ENCODE assay signal across 8 cellular contexts in the genomic region with DNA sequence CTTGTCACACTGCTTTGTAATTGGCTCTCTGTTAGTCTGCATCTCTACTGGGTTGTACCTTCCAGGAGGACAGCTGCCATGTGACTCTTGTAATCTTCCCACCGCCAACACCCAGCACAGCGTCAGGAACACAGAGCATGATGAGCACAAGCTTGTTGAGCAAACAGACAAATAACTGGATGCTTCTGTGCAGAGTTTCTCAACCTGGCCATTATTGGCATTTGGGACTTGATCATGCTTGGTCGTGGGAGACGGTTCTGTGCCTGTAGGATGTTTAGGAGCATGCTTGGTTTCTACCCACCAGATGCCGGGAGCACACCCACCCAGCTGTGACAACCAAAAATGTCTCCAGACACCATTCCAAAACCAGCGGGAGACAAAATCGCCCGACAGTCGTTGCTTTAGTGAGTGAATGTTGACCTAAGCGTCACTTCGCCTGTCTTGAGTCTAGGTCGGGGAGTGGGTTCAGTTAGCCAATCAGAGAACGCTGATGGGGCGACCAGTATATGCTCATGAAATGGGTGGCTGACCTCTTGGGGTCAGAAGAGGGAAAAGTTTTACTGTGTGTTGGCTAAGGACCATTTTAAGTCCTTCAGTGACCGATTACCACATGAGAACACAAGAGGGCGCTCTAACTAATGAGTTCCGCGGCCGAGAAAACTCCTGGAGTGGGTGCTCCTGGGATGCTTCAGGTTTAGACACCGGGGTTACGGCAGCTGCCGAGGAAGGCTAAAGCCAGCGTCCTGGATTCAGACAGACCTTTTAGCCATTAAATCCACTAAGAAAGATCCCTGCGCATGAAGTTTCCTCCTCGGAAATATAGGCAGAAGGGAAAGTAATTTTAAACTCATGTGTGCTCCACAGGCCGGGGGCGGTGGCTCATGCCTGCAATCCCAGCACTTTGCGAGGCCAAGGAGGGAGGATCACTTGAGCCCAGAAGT. TPM values are rescaled to one million over a fixed set of nuclear protein-coding genes. Genes with fewer than 3 reads are reported as not detected.
DNase-seq lines count a peak whose midpoint lies in the region; ATAC-seq, FAIRE-seq and TF ChIP-seq lines count a peak whose summit lies in the region.

No MANE protein-coding gene starts in this region.

- H3K27ac ChIP-seq in tibial nerve: peak overlapping the region in 1 of 4 donors; percentile 29

- peaks cover 0 to 7% (median 0%) of the 10 kb centered on the region in 4 donors for H3K9me3 ChIP-seq in tibial nerve

- no peak overlapping the region for H3K27ac Mint-ChIP-seq in activated T-helper 1 cell treated with anti-CD3 and anti-CD28 coated beads, Interleukin-12 subunit alpha, Interleukin-12 subunit beta, Interleukin-2, Interleukin-4 antibody, amounts not matched to agents 30 ng/mL and 10 ng/mL and 1 ng/mL, durations not matched to agents 14 hours and 24 hours and 36 hours

- TF ChIP-seq POLR2A in tibial nerve (IDR thresholded peaks at IDR 0.05): no peak

- H3K4me3 Mint-ChIP-seq in activated T-helper 1 cell treated with anti-CD3 and anti-CD28 coated beads, Interleukin-12 subunit alpha, Interleukin-12 subunit beta, Interleukin-2, Interleukin-4 antibody, amounts not matched to agents 30 ng/mL and 10 ng/mL and 1 ng/mL, durations not matched to agents 14 hours and 24 hours and 36 hours: no peak overlapping the region

- intact Hi-C loops in activated T-helper 1 cell treated with anti-CD3 and anti-CD28 coated beads, Interleukin-12 subunit alpha, Interleukin-12 subunit beta, Interleukin-2, Interleukin-4 antibody, amounts not matched to agents 30 ng/mL and 10 ng/mL and 1 ng/mL, durations not matched to agents 14 hours and 24 hours and 36 hours (cut with micrococcal nuclease): loop anchor here (1.0 to 2.0 kb wide), 3 partner anchors 97 to 328 kb away; no protein-coding TSS in a partner anchor

- FAIRE-seq in RCC 7860 (lab: Jason Lieb, UNC): no peak

- TF ChIP-seq EP300 in tibial nerve (IDR thresholded peaks at IDR 0.05): no peak

- peak; percentile 77 for TF ChIP-seq CTCF in LNCaP clone FGC (IDR thresholded peaks at IDR 0.05; ENCODE audit: control insufficient read depth, extremely low read depth, insufficient read depth)
- peak; percentile 53 to 84 (median 80) for TF ChIP-seq CTCF in tibial nerve (IDR thresholded peaks at IDR 0.05)

- no peaks in the 10 kb centered on the region for H3K36me3 Mint-ChIP-seq in activated T-helper 1 cell treated with anti-CD3 and anti-CD28 coated beads, Interleukin-12 subunit alpha, Interleukin-12 subunit beta, Interleukin-2, Interleukin-4 antibody, amounts not matched to agents 30 ng/mL and 10 ng/mL and 1 ng/mL, durations not matched to agents 14 hours and 24 hours and 36 hours (ENCODE audit: low read depth)

- H3K4me3 ChIP-seq in LNCaP clone FGC (ENCODE audit: low read depth, low read length) (no peak overlapping the region), tibial nerve (no peak overlapping the region)

- DNase-seq in DMS153 treated with DMSO at 0.1 percent for 48 hours (lab: John Stamatoyannopoulos, UW; ENCODE audit: unreplicated experiment) (peak; percentile 88), LNCaP clone FGC (ENCODE audit: low read depth) (no peak), RCC 7860 (ENCODE audit: low spot score) (peak; percentile 65), fibroblast of the conjunctiva (ENCODE audit: low read depth) (peak; percentile 72), occipital lobe (lab: John Stamatoyannopoulos, UW) (peak; percentile 16), tibial nerve (ENCODE audit: low spot score in 2 of 2) (peak; percentile 25 to 83)
- DNase-seq in activated T-helper 1 cell treated with anti-CD3 and anti-CD28 coated beads, Interleukin-12 subunit alpha, Interleukin-12 subunit beta, Interleukin-2, Interleukin-4 antibody, amounts not matched to agents 30 ng/mL and 10 ng/mL and 1 ng/mL, durations not matched to agents 14 hours and 24 hours and 36 hours (ENCODE audit: low spot score): peak; percentile 26

- H3K9me3 Mint-ChIP-seq in activated T-helper 1 cell treated with anti-CD3 and anti-CD28 coated beads, Interleukin-12 subunit alpha, Interleukin-12 subunit beta, Interleukin-2, Interleukin-4 antibody, amounts not matched to agents 30 ng/mL and 10 ng/mL and 1 ng/mL, durations not matched to agents 14 hours and 24 hours and 36 hours: no peaks in the 10 kb centered on the region

- peaks cover 0 to 10% (median 3%) of the 10 kb centered on the region in 4 donors for H3K4me1 ChIP-seq in tibial nerve

- H3K4me1 Mint-ChIP-seq in activated T-helper 1 cell treated with anti-CD3 and anti-CD28 coated beads, Interleukin-12 subunit alpha, Interleukin-12 subunit beta, Interleukin-2, Interleukin-4 antibody, amounts not matched to agents 30 ng/mL and 10 ng/mL and 1 ng/mL, durations not matched to agents 14 hours and 24 hours and 36 hours (ENCODE audit: low read depth): peaks cover 18% of the 10 kb centered on the region

- no peaks in the 10 kb centered on the region for H3K36me3 ChIP-seq in tibial nerve

- no peaks in the 10 kb centered on the region for H3K27me3 ChIP-seq in tibial nerve

- 26 to 43% methylated on average over 21 to 28 of the region's 28 CpGs for WGBS in tibial nerve, 2 donors

- no peak for ATAC-seq in HG03139 (IDR thresholded peaks at IDR 0.05; ENCODE audit: unreplicated experiment)

- peaks cover 25% of the 10 kb centered on the region for H3K27me3 Mint-ChIP-seq in activated T-helper 1 cell treated with anti-CD3 and anti-CD28 coated beads, Interleukin-12 subunit alpha, Interleukin-12 subunit beta, Interleukin-2, Interleukin-4 antibody, amounts not matched to agents 30 ng/mL and 10 ng/mL and 1 ng/mL, durations not matched to agents 14 hours and 24 hours and 36 hours (ENCODE audit: insufficient read depth)

RNA-seq across cellular contexts. Expression of gene TEX2, which starts 57.8 kb away (rescaled TPM):
- 20.6 and 21.9 TPM in 2 replicates for total RNA-seq in activated T-helper 1 cell treated with anti-CD3 and anti-CD28 coated beads, Interleukin-12 subunit alpha, Interleukin-12 subunit beta, Interleukin-2, Interleukin-4 antibody, amounts not matched to agents 30 ng/mL and 10 ng/mL and 1 ng/mL, durations not matched to agents 14 hours and 24 hours and 36 hours
- total RNA-seq in occipital lobe: 28.2 TPM
- 100 to 1,000 TPM in 1 of 4 donors, 10 to 100 TPM in 3; 32.6 to 110 (median 59.7) TPM for total RNA-seq in tibial nerve
